ENCODE assay signal across 15 cellular contexts in the genomic region with DNA sequence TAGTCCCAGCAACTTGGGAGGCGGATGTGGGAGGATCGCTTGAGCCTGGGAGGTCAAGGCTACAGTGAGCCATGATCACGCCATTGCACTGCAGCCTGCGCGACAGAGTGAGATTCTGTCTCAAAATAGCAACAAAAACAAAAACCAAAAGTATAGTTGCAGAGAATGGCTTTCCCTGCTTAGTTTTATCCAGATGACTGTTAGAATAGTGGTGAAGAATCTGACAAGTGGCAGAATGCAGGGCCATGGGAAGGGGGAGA. TPM values are rescaled to one million over a fixed set of nuclear protein-coding genes. Genes with fewer than 3 reads are reported as not detected.
A peak's percentile ranks its signal among the peaks of the same experiment; 100 is the strongest.
DNase-seq lines count a peak whose midpoint lies in the region; ATAC-seq and TF ChIP-seq lines count a peak whose summit lies in the region.
"Had no signal": no experiment of that assay in that cellular context is flagged by ENCODE, and none has a peak within 500 bp of the region (broad histone marks: within the 10 kb centered on the region; RNA-seq: fewer than 3 reads in every experiment).

No MANE protein-coding gene starts in this region.

- no peak for ATAC-seq in Right ventricle myocardium superior (ENCODE audit: poor library complexity)

- H3K27ac ChIP-seq in cardiac muscle cell = peak overlapping the region; percentile 79
- H3K27ac ChIP-seq in adrenal gland = peak overlapping the region; percentile 75 to 91 (median 80)
- H3K27ac ChIP-seq in CD8-positive, alpha-beta memory T cell (ENCODE audit: low read depth, low read length) = no peak overlapping the region
- H3K27ac ChIP-seq: BLaER1 treated with 17β-estradiol and CSF1 and Interleukin-3, amounts not matched to agents 10 nM and 100 nM had no signal

- no peak for TF ChIP-seq CTCF in cardiac muscle cell (IDR thresholded peaks at IDR 0.05; ENCODE audit: low read depth, low read length)
- TF ChIP-seq CTCF in adrenal gland (IDR thresholded peaks at IDR 0.05) = no peak
- no peak for TF ChIP-seq CTCF in mesothelial cell of epicardium (IDR thresholded peaks at IDR 0.05; ENCODE audit: unreplicated experiment)
- TF ChIP-seq CTCF in type B pancreatic cell (conservative IDR thresholded peaks at IDR 0.05) = no peak
- no peak for TF ChIP-seq CTCF in BE2C (IDR thresholded peaks at IDR 0.05; ENCODE audit: low read depth, low read length)

- H3K4me1 Mint-ChIP-seq in mesothelial cell of epicardium (peaks cover 74% of the 10 kb centered on the region), type B pancreatic cell (ENCODE audit: unreplicated experiment) (peaks cover 61% of the 10 kb centered on the region)
- no peaks in the 10 kb centered on the region for H3K4me1 Mint-ChIP-seq in CD8-positive, alpha-beta memory T cell

- H3K4me3 ChIP-seq in cardiac muscle cell = no peak overlapping the region
- no peak overlapping the region for H3K4me3 ChIP-seq in adrenal gland
- H3K4me3 ChIP-seq in CD8-positive, alpha-beta memory T cell (ENCODE audit: low read length) = no peak overlapping the region
- no peak overlapping the region for H3K4me3 ChIP-seq in BE2C (ENCODE audit: low read depth, low read length)
- H3K4me3 ChIP-seq: BLaER1 treated with 17β-estradiol and CSF1 and Interleukin-3, amounts not matched to agents 10 nM and 100 nM had no signal

- H3K36me3 Mint-ChIP-seq in mesothelial cell of epicardium (peaks cover 1% of the 10 kb centered on the region), type B pancreatic cell (peaks cover 9% of the 10 kb centered on the region)
- no peaks in the 10 kb centered on the region for H3K36me3 Mint-ChIP-seq in CD8-positive, alpha-beta memory T cell

- H3K4me3 Mint-ChIP-seq in mesothelial cell of epicardium (no peak overlapping the region), type B pancreatic cell (no peak overlapping the region)
- no peak overlapping the region for H3K4me3 Mint-ChIP-seq in CD8-positive, alpha-beta memory T cell
- H3K4me3 Mint-ChIP-seq: H9 had no signal

- H3K4me1 ChIP-seq in cardiac muscle cell (ENCODE audit: low read depth) = peaks cover 33% of the 10 kb centered on the region
- peaks cover 32 to 46% of the 10 kb centered on the region in 2 donors for H3K4me1 ChIP-seq in adrenal gland (replicated peaks in 1 of 2)
- no peaks in the 10 kb centered on the region for H3K4me1 ChIP-seq in CD8-positive, alpha-beta memory T cell (ENCODE audit: insufficient read depth, low read length)
- H3K4me1 ChIP-seq in BE2C = no peaks in the 10 kb centered on the region

- CTCF ChIA-PET in CD8-positive, alpha-beta memory T cell (lab: Charles Lee) = no interaction called here

- H3K9me3 Mint-ChIP-seq in mesothelial cell of epicardium (no peaks in the 10 kb centered on the region), type B pancreatic cell (peaks cover 4% of the 10 kb centered on the region)
- no peaks in the 10 kb centered on the region for H3K9me3 Mint-ChIP-seq in CD8-positive, alpha-beta memory T cell
- H3K9me3 Mint-ChIP-seq: H9 had no signal

- intact Hi-C loops in Right ventricle myocardium superior (cut with DNase I) = no loop called here
- intact Hi-C loops in adrenal gland (cut with DNase I) = no loop called here

- DNase-seq in cardiac muscle cell (ENCODE audit: low read depth in 1 of 2, low spot score in 1 of 2) = no peak
- no peak for DNase-seq in Right ventricle myocardium superior
- DNase-seq in adrenal gland = peak; percentile 42 to 71 (median 59)
- no peak for DNase-seq in mesothelial cell of epicardium (ENCODE audit: low spot score in 2 of 2, unreplicated experiment in 2 of 2)
- DNase-seq in type B pancreatic cell (ENCODE audit: extremely low spot score, unreplicated experiment) = no peak
- DNase-seq in CD8-positive, alpha-beta memory T cell = no peak
- DNase-seq in DMS53 (lab: John Stamatoyannopoulos, UW) = no peak
- DNase-seq in BE2C = no peak
- DNase-seq: 8988T, H9, Karpas-422, NCI-H1930, NCI-H2171 treated with DMSO at 0.1 percent for 48 hours, RPMI8226 had no signal

- H3K9me3 ChIP-seq in cardiac muscle cell (ENCODE audit: low read depth) (no peaks in the 10 kb centered on the region), adrenal gland (replicated peaks in 1 of 3) (no peaks in the 10 kb centered on the region), BE2C (no peaks in the 10 kb centered on the region)
- no peaks in the 10 kb centered on the region for H3K9me3 ChIP-seq in CD8-positive, alpha-beta memory T cell (ENCODE audit: low read length)
- H3K9me3 ChIP-seq: BLaER1 treated with 17β-estradiol and CSF1 and Interleukin-3, amounts not matched to agents 10 nM and 100 nM had no signal

- peak in 1 of 2 donors; percentile 13 for TF ChIP-seq POLR2A in adrenal gland (IDR thresholded peaks at IDR 0.05)

- H3K27ac Mint-ChIP-seq in mesothelial cell of epicardium (peak overlapping the region; percentile 82), type B pancreatic cell (peak overlapping the region; percentile 36)
- H3K27ac Mint-ChIP-seq in CD8-positive, alpha-beta memory T cell = no peak overlapping the region

- POLR2A ChIA-PET in CD8-positive, alpha-beta memory T cell (lab: Charles Lee) = no interaction called here

- H3K36me3 ChIP-seq in cardiac muscle cell (no peaks in the 10 kb centered on the region), adrenal gland (replicated peaks in 1 of 2) (no peaks in the 10 kb centered on the region), BE2C (no peaks in the 10 kb centered on the region)
- H3K36me3 ChIP-seq in CD8-positive, alpha-beta memory T cell (ENCODE audit: insufficient read depth, low read length) = no peaks in the 10 kb centered on the region

- H3K27me3 ChIP-seq in cardiac muscle cell (no peaks in the 10 kb centered on the region), adrenal gland (no peaks in the 10 kb centered on the region), BE2C (no peaks in the 10 kb centered on the region)
- H3K27me3 ChIP-seq in CD8-positive, alpha-beta memory T cell (ENCODE audit: insufficient read depth, low read length, poor library complexity, severe bottlenecking) = no peaks in the 10 kb centered on the region
- H3K27me3 ChIP-seq: BLaER1 treated with 17β-estradiol and CSF1 and Interleukin-3, amounts not matched to agents 10 nM and 100 nM had no signal

- H3K27me3 Mint-ChIP-seq in mesothelial cell of epicardium (ENCODE audit: low read depth) (no peaks in the 10 kb centered on the region), type B pancreatic cell (no peaks in the 10 kb centered on the region)
- H3K27me3 Mint-ChIP-seq in CD8-positive, alpha-beta memory T cell = peaks cover 6 to 11% of the 10 kb centered on the region in 2 donors

- WGBS in adrenal gland, 4 donors = 36 to 61% (median 44%) methylated on average over 5 of the region's 5 CpGs

RNA-seq across cellular contexts. Expression of a gene that starts 53.8 kb away (rescaled TPM):
- total RNA-seq in cardiac muscle cell = 40.5 and 43.4 TPM in 2 replicates
- 30.8 and 38.2 TPM in 2 replicates for polyA plus RNA-seq in cardiac muscle cell
- 51.4 TPM for total RNA-seq in Right ventricle myocardium superior
- 100 to 1,000 TPM in 1 of 8 donors, 10 to 100 TPM in 7; 23.7 to 110 (median 47.1) TPM for total RNA-seq in adrenal gland
- polyA plus RNA-seq in adrenal gland = 10 to 100 TPM; 17.8 to 36.2 (median 22.0) TPM
- total RNA-seq in mesothelial cell of epicardium = 134 to 141 TPM (median 135 TPM) in 3 replicates
- total RNA-seq in type B pancreatic cell (ENCODE audit: low replicate concordance) = 84.7 and 93.5 TPM in 2 replicates
- 1 to 10 TPM; 3.0 to 4.1 TPM for total RNA-seq in CD8-positive, alpha-beta memory T cell
- polyA plus RNA-seq in CD8-positive, alpha-beta memory T cell = 1.4 TPM
- 7.0 TPM for polyA plus RNA-seq in BE2C (2012; ENCODE audit: insufficient read depth, insufficient read length, low read depth)

Comparison
In these comparisons a context has a peak if more than half of its experiments do, and no peak if none do; other contexts are left out.
1. DNase-seq: peak in adrenal gland (7 of 7); none in cardiac muscle cell (0 of 2), Right ventricle myocardium superior (single experiment), mesothelial cell of epicardium (0 of 2), type B pancreatic cell (single experiment), CD8-positive, alpha-beta memory T cell (0 of 5), DMS53 (single experiment) and BE2C (single experiment).
2. H3K27ac Mint-ChIP-seq: peak in mesothelial cell of epicardium (single experiment) and type B pancreatic cell (single experiment); none in CD8-positive, alpha-beta memory T cell (0 of 8).